In genomic region chr7:150385884-150386283, GRCh38 we compare ENCODE assay signal across 5 cellular contexts. TPM values are rescaled to one million over a fixed set of nuclear protein-coding genes. Genes with fewer than 3 reads are reported as not detected.
"Had no signal": no experiment of that assay in that cellular context is flagged by ENCODE, and none has a peak within 500 bp of the region (broad histone marks: within the 10 kb centered on the region; RNA-seq: fewer than 3 reads in every experiment).

No MANE protein-coding gene starts in this region.

RNA-seq across cellular contexts. Expression of gene RARRES2, which starts 44.5 kb away (rescaled TPM):
- total RNA-seq: activated CD8-positive, alpha-beta memory T cell treated with anti-CD3 and anti-CD28 coated beads for 36 hours; activated naive CD8-positive, alpha-beta T cell treated with anti-CD3 and anti-CD28 coated beads for 36 hours; activated T-helper 2 cell treated with anti-CD3 and anti-CD28 coated beads, Interferon-gamma antibody, Interleukin-2, Interleukin-4, amounts not matched to agents 10 μg/mL and 5 μg/mL and 100 μg/mL, durations not matched to agents 14 hours and 24 hours and 36 hours; endothelial cell of umbilical vein had no signal
- polyA plus RNA-seq: endothelial cell of umbilical vein; naive thymus-derived CD4-positive, alpha-beta T cell had no signal
